8 cellular contexts compared by ENCODE assay signal in genomic region chr7:27185708-27186449, GRCh38. TPM values are rescaled to one million over a fixed set of nuclear protein-coding genes. Genes with fewer than 3 reads are reported as not detected.
DNase-seq lines count a peak whose midpoint lies in the region; ATAC-seq lines count a peak whose summit lies in the region.

No MANE protein-coding gene starts in this region.

- H3K4me3 ChIP-seq in iPS-18a (ENCODE audit: low read length) = peak overlapping the region; percentile 2

- ATAC-seq in HG03460 (IDR thresholded peaks at IDR 0.05; ENCODE audit: unreplicated experiment) = no peak
- no peak for ATAC-seq in HG02623 (IDR thresholded peaks at IDR 0.05; ENCODE audit: unreplicated experiment)

- CTCF ChIA-PET in activated CD4-positive, alpha-beta memory T cell treated with anti-CD3 and anti-CD28 coated beads for 36 hours (lab: Charles Lee) = interaction anchor here (0.8 to 6.5 kb wide), 4 partner anchors 9 to 18 kb away, joined by 3 to 45 read pairs (median 3); partner anchors contain the start of gene HOXA13

- peaks cover 100% of the 10 kb centered on the region for H3K27me3 ChIP-seq in iPS-18a (ENCODE audit: control insufficient read depth, insufficient read depth, low read length)

- peaks cover 4% of the 10 kb centered on the region for H3K36me3 Mint-ChIP-seq in activated CD4-positive, alpha-beta memory T cell treated with anti-CD3 and anti-CD28 coated beads for 36 hours

- peaks cover 9% of the 10 kb centered on the region for H3K9me3 ChIP-seq in iPS-18a (ENCODE audit: control insufficient read depth, low read depth, low read length)

- DNase-seq in HCEC 1CT = peak; percentile 36
- DNase-seq in activated CD4-positive, alpha-beta memory T cell treated with anti-CD3 and anti-CD28 coated beads for 36 hours = peak; percentile 9
- DNase-seq in stimulated activated CD8-positive, alpha-beta memory T cell treated with anti-CD3 and anti-CD28 coated beads, Interleukin-4, amount 100 ng/mL, for 48 hours = peak; percentile 30
- DNase-seq in C1 segment of cervical spinal cord (lab: John Stamatoyannopoulos, UW) = no peak
- DNase-seq in GF-D8 (lab: John Stamatoyannopoulos, UW) = no peak

- H3K4me1 Mint-ChIP-seq in activated CD4-positive, alpha-beta memory T cell treated with anti-CD3 and anti-CD28 coated beads for 36 hours (ENCODE audit: low read depth) = peaks cover 46% of the 10 kb centered on the region

- intact Hi-C loops in activated CD4-positive, alpha-beta memory T cell treated with anti-CD3 and anti-CD28 coated beads for 36 hours (cut with micrococcal nuclease) = loop anchor here (1.0 to 5.0 kb wide), 4 partner anchors 13 to 1324 kb away; partner anchors contain the start of gene HOXA3

- no peak overlapping the region for H3K27ac ChIP-seq in iPS-18a (ENCODE audit: low read length)

- H3K27me3 Mint-ChIP-seq in activated CD4-positive, alpha-beta memory T cell treated with anti-CD3 and anti-CD28 coated beads for 36 hours = peaks cover 78% of the 10 kb centered on the region

- no peak overlapping the region for H3K9ac ChIP-seq in iPS-18a (ENCODE audit: low read length)

- no peaks in the 10 kb centered on the region for H3K36me3 ChIP-seq in iPS-18a (ENCODE audit: control insufficient read depth, low read depth, low read length)

- H3K9me3 Mint-ChIP-seq in activated CD4-positive, alpha-beta memory T cell treated with anti-CD3 and anti-CD28 coated beads for 36 hours = no peaks in the 10 kb centered on the region

- POLR2A ChIA-PET in activated CD4-positive, alpha-beta memory T cell treated with anti-CD3 and anti-CD28 coated beads for 36 hours (lab: Charles Lee) = no interaction called here

- H3K27ac Mint-ChIP-seq in activated CD4-positive, alpha-beta memory T cell treated with anti-CD3 and anti-CD28 coated beads for 36 hours = peak overlapping the region; percentile 19

- peaks cover 9% of the 10 kb centered on the region for H3K4me1 ChIP-seq in iPS-18a (ENCODE audit: control insufficient read depth, low read depth, low read length)

- peak overlapping the region; percentile 57 for H3K4me3 Mint-ChIP-seq in activated CD4-positive, alpha-beta memory T cell treated with anti-CD3 and anti-CD28 coated beads for 36 hours

RNA-seq across cellular contexts. Expression of gene HOXA11, which starts 0.8 kb away (rescaled TPM):
- total RNA-seq in activated CD4-positive, alpha-beta memory T cell treated with anti-CD3 and anti-CD28 coated beads for 36 hours = not detected

RNA-seq across cellular contexts. Expression of gene HOXA10, which starts 11.8 kb away (rescaled TPM):
- not detected for total RNA-seq in activated CD4-positive, alpha-beta memory T cell treated with anti-CD3 and anti-CD28 coated beads for 36 hours

RNA-seq across cellular contexts. Expression of gene HOXA13, which starts 14.0 kb away (rescaled TPM):
- total RNA-seq in activated CD4-positive, alpha-beta memory T cell treated with anti-CD3 and anti-CD28 coated beads for 36 hours = not detected

RNA-seq across cellular contexts. Expression of gene HOXA9, which starts 20.5 kb away (rescaled TPM):
- under 1 TPM in 1 of 2 experiments, not detected in 1; 0.19 TPM for total RNA-seq in activated CD4-positive, alpha-beta memory T cell treated with anti-CD3 and anti-CD28 coated beads for 36 hours

RNA-seq across cellular contexts. Expression of gene HOXA7, which starts 29.4 kb away (rescaled TPM):
- total RNA-seq in activated CD4-positive, alpha-beta memory T cell treated with anti-CD3 and anti-CD28 coated beads for 36 hours = not detected

Comparison
In these comparisons a context has a peak if more than half of its experiments do, and no peak if none do; other contexts are left out.
1. DNase-seq: peak in HCEC 1CT (single experiment), activated CD4-positive, alpha-beta memory T cell treated with anti-CD3 and anti-CD28 coated beads for 36 hours (single experiment) and stimulated activated CD8-positive, alpha-beta memory T cell treated with anti-CD3 and anti-CD28 coated beads, Interleukin-4, amount 100 ng/mL, for 48 hours (single experiment); none in C1 segment of cervical spinal cord (0 of 14) and GF-D8 (single experiment).